8 cellular contexts compared by ENCODE assay signal in the genomic region with DNA sequence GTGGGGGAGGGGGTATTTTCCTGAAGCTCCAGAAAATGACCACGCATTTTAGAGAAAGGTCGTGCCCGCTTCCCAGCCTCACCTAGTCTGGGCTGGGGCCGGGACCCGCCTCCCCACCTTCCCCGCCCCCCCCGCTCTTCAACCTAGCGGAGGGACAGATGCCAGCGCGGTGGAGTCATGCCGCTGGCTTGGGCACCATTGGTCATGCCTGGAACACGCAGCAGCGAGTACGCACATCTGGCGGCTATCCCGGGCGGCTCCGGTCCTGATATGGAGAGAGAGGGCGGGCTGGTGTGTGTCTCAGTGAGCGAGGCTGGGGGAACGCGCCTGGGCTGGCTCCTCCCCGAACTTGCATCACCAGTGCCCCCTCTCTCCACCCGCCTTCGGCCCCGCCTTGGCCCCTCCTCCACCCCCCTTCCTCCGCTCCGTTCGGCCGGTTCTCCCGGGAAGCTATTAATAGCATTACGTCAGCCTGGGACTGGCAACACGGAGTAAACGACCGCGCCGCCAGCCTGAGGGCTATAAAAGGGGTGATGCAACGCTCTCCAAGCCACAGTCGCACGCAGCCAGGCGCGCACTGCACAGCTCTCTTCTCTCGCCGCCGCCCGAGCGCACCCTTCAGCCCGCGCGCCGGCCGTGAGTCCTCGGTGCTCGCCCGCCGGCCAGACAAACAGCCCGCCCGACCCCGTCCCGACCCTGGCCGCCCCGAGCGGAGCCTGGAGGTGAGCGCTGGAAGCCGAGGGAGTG. TPM values are rescaled to one million over a fixed set of nuclear protein-coding genes. Genes with fewer than 3 reads are reported as not detected.
DNase-seq lines count a peak whose midpoint lies in the region; ATAC-seq and TF ChIP-seq lines count a peak whose summit lies in the region.

A gene with protein sequence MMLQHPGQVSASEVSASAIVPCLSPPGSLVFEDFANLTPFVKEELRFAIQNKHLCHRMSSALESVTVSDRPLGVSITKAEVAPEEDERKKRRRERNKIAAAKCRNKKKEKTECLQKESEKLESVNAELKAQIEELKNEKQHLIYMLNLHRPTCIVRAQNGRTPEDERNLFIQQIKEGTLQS (plus strand): TSS at position 553 of the 747 bp plus-strand sequence. CDS start 6,261 bp downstream, outside the sequence.

- peaks cover 39% of the 10 kb centered on the region for H3K27me3 Mint-ChIP-seq in activated T-helper 2 cell treated with anti-CD3 and anti-CD28 coated beads, Interferon-gamma antibody, Interleukin-2, Interleukin-4, amounts not matched to agents 10 μg/mL and 5 μg/mL and 100 μg/mL, durations not matched to agents 14 hours and 24 hours and 36 hours (ENCODE audit: low read depth)
- H3K27me3 Mint-ChIP-seq in natural killer cell treated with Interleukin-12 subunit alpha and Interleukin-12 subunit beta and Interleukin-15 and Interleukin-18, amount 100 ng/mL, for 72 hours: peaks cover 44 to 71% of the 10 kb centered on the region in 2 donors

- TF ChIP-seq CTCF in LNCaP clone FGC (IDR thresholded peaks at IDR 0.05; ENCODE audit: control insufficient read depth, extremely low read depth, insufficient read depth) (0 out of 2 replicates have a peak, but pooled peaks have one; percentile 2), RWPE2 (IDR thresholded peaks at IDR 0.05; ENCODE audit: poor library complexity, severe bottlenecking) (no peak), fibroblast of pulmonary artery (IDR thresholded peaks at IDR 0.05; ENCODE audit: low read length, missing control alignments) (no peak)

- H3K36me3 Mint-ChIP-seq in activated T-helper 2 cell treated with anti-CD3 and anti-CD28 coated beads, Interferon-gamma antibody, Interleukin-2, Interleukin-4, amounts not matched to agents 10 μg/mL and 5 μg/mL and 100 μg/mL, durations not matched to agents 14 hours and 24 hours and 36 hours (ENCODE audit: low read depth): peaks cover 13% of the 10 kb centered on the region
- H3K36me3 Mint-ChIP-seq in natural killer cell treated with Interleukin-12 subunit alpha and Interleukin-12 subunit beta and Interleukin-15 and Interleukin-18, amount 100 ng/mL, for 72 hours: peaks cover 9% of the 10 kb centered on the region

- intact Hi-C loops in activated T-helper 2 cell treated with anti-CD3 and anti-CD28 coated beads, Interferon-gamma antibody, Interleukin-2, Interleukin-4, amounts not matched to agents 10 μg/mL and 5 μg/mL and 100 μg/mL, durations not matched to agents 14 hours and 24 hours and 36 hours (cut with micrococcal nuclease): loop anchor here (1.0 to 5.0 kb wide), 7 partner anchors 12 to 322 kb away; partner anchors contain the start of gene BATF3

- peak within 1 kb of the TSS; percentile 91 for H3K27ac Mint-ChIP-seq in activated T-helper 2 cell treated with anti-CD3 and anti-CD28 coated beads, Interferon-gamma antibody, Interleukin-2, Interleukin-4, amounts not matched to agents 10 μg/mL and 5 μg/mL and 100 μg/mL, durations not matched to agents 14 hours and 24 hours and 36 hours
- peak within 1 kb of the TSS; percentile 79 to 91 for H3K27ac Mint-ChIP-seq in natural killer cell treated with Interleukin-12 subunit alpha and Interleukin-12 subunit beta and Interleukin-15 and Interleukin-18, amount 100 ng/mL, for 72 hours

- peaks cover 3% of the 10 kb centered on the region for H3K4me1 ChIP-seq in RWPE2 (ENCODE audit: insufficient read depth, poor library complexity, severe bottlenecking)

- H3K27ac ChIP-seq in RWPE2 (ENCODE audit: poor library complexity, severe bottlenecking): peak within 1 kb of the TSS; percentile 14

- H3K4me1 Mint-ChIP-seq in activated T-helper 2 cell treated with anti-CD3 and anti-CD28 coated beads, Interferon-gamma antibody, Interleukin-2, Interleukin-4, amounts not matched to agents 10 μg/mL and 5 μg/mL and 100 μg/mL, durations not matched to agents 14 hours and 24 hours and 36 hours (ENCODE audit: low read depth): peaks cover 44% of the 10 kb centered on the region
- peaks cover 25 to 30% of the 10 kb centered on the region in 2 donors for H3K4me1 Mint-ChIP-seq in natural killer cell treated with Interleukin-12 subunit alpha and Interleukin-12 subunit beta and Interleukin-15 and Interleukin-18, amount 100 ng/mL, for 72 hours (ENCODE audit: low read depth in 2 of 2)

- no peaks in the 10 kb centered on the region for H3K36me3 ChIP-seq in RWPE2 (ENCODE audit: low read depth)

- peak; percentile 99 for DNase-seq in ELF-1 (ENCODE audit: low read depth, low spot score)
- peak; percentile 99 for DNase-seq in H4 (ENCODE audit: low spot score)
- DNase-seq in LNCaP clone FGC (ENCODE audit: low read depth): peak; percentile 99
- DNase-seq in RWPE2 (ENCODE audit: low spot score): peak; percentile 97
- peak; percentile 88 for DNase-seq in activated T-helper 2 cell treated with anti-CD3 and anti-CD28 coated beads, Interferon-gamma antibody, Interleukin-2, Interleukin-4, amounts not matched to agents 10 μg/mL and 5 μg/mL and 100 μg/mL, durations not matched to agents 14 hours and 24 hours and 36 hours (ENCODE audit: low spot score)
- DNase-seq in fibroblast of pulmonary artery (ENCODE audit: low read depth): peak; percentile 100
- peak; percentile 95 for DNase-seq in natural killer cell treated with Interleukin-12 subunit alpha and Interleukin-12 subunit beta and Interleukin-15 and Interleukin-18, amount 100 ng/mL, for 72 hours (ENCODE audit: low spot score)
- peak; percentile 93 for DNase-seq in stimulated activated naive CD4-positive, alpha-beta T cell treated with Interleukin-2 at 50 U/mL for 16 hours (lab: John Stamatoyannopoulos, UW)

- H3K4me3 Mint-ChIP-seq in activated T-helper 2 cell treated with anti-CD3 and anti-CD28 coated beads, Interferon-gamma antibody, Interleukin-2, Interleukin-4, amounts not matched to agents 10 μg/mL and 5 μg/mL and 100 μg/mL, durations not matched to agents 14 hours and 24 hours and 36 hours (ENCODE audit: low read depth): peak within 1 kb of the TSS; percentile 88
- H3K4me3 Mint-ChIP-seq in natural killer cell treated with Interleukin-12 subunit alpha and Interleukin-12 subunit beta and Interleukin-15 and Interleukin-18, amount 100 ng/mL, for 72 hours: peak within 1 kb of the TSS; percentile 91

- H3K9me3 Mint-ChIP-seq in activated T-helper 2 cell treated with anti-CD3 and anti-CD28 coated beads, Interferon-gamma antibody, Interleukin-2, Interleukin-4, amounts not matched to agents 10 μg/mL and 5 μg/mL and 100 μg/mL, durations not matched to agents 14 hours and 24 hours and 36 hours: no peaks in the 10 kb centered on the region
- no peaks in the 10 kb centered on the region for H3K9me3 Mint-ChIP-seq in natural killer cell treated with Interleukin-12 subunit alpha and Interleukin-12 subunit beta and Interleukin-15 and Interleukin-18, amount 100 ng/mL, for 72 hours

- peak; percentile 87 for ATAC-seq in RWPE2 (ENCODE audit: low read depth)
- peak; percentile 88 for ATAC-seq in natural killer cell treated with Interleukin-12 subunit alpha and Interleukin-12 subunit beta and Interleukin-15 and Interleukin-18, amount 100 ng/mL, for 72 hours

- H3K9me3 ChIP-seq in RWPE2 (ENCODE audit: severe bottlenecking): no peaks in the 10 kb centered on the region

- H3K27me3 ChIP-seq in RWPE2 (ENCODE audit: insufficient read depth, poor library complexity, severe bottlenecking): peaks cover 30% of the 10 kb centered on the region

- H3K4me3 ChIP-seq in LNCaP clone FGC (ENCODE audit: low read depth, low read length) (peak within 1 kb of the TSS; percentile 75), RWPE2 (ENCODE audit: severe bottlenecking) (peak within 1 kb of the TSS; percentile 56), fibroblast of pulmonary artery (replicated peaks; ENCODE audit: low read depth, low read length) (peak within 1 kb of the TSS; percentile 84)

RNA-seq across cellular contexts. Expression of the gene that starts here (rescaled TPM):
- 9.1 and 13.3 TPM in 2 replicates for total RNA-seq in H4 (2014; rRNA removed; shearing (Covaris generic))
- total RNA-seq in activated T-helper 2 cell treated with anti-CD3 and anti-CD28 coated beads, Interferon-gamma antibody, Interleukin-2, Interleukin-4, amounts not matched to agents 10 μg/mL and 5 μg/mL and 100 μg/mL, durations not matched to agents 14 hours and 24 hours and 36 hours: 17.9 and 23.9 TPM in 2 replicates
- 10 to 100 TPM; 15.4 to 16.9 TPM for total RNA-seq in natural killer cell treated with Interleukin-12 subunit alpha and Interleukin-12 subunit beta and Interleukin-15 and Interleukin-18, amount 100 ng/mL, for 72 hours

Comparison
In these comparisons a context has a peak if more than half of its experiments do, and no peak if none do; other contexts are left out.
1. Peak in every context shown above with its lines: DNase-seq, ATAC-seq, H3K4me3 ChIP-seq and H3K27ac ChIP-seq.